In the genomic region with DNA sequence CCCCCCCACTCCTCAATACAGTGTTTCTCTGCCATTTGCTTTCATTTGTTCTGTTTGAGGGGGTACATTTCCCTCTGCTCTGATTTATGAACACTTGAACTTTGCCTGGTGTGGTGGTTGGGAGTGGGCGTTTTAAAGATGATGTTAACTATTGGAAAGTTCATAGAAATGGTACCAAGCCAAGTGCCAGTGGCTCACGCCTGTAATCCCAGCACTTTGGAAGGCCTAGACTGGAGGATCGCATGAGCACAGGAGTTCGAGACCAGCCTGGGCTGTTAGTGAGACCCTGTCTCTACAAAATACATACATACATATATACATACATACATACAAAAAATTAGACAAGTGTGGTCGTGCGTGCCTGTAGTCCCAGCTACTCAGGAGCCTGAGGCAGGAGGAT, we compare ENCODE assay signal across 12 cellular contexts. TPM values are rescaled to one million over a fixed set of nuclear protein-coding genes. Genes with fewer than 3 reads are reported as not detected.
DNase-seq lines count a peak whose midpoint lies in the region; ATAC-seq and TF ChIP-seq lines count a peak whose summit lies in the region.
"Had no signal": no experiment of that assay in that cellular context is flagged by ENCODE, and none has a peak within 500 bp of the region (broad histone marks: within the 10 kb centered on the region; RNA-seq: fewer than 3 reads in every experiment).

No MANE protein-coding gene starts in this region.

- peak overlapping the region; percentile 99 for H3K9ac ChIP-seq in skeletal muscle satellite cell (ENCODE audit: low read depth, low read length)

- H3K27me3 ChIP-seq in HL-60 (ENCODE audit: insufficient read depth, poor library complexity, severe bottlenecking) (no peaks in the 10 kb centered on the region), skeletal muscle satellite cell (ENCODE audit: control insufficient read depth, insufficient read depth, low read length) (no peaks in the 10 kb centered on the region)

- H3K36me3 ChIP-seq in skeletal muscle satellite cell (ENCODE audit: insufficient read depth, low read length): peaks cover 5% of the 10 kb centered on the region

- H3K4me2 ChIP-seq in skeletal muscle satellite cell (ENCODE audit: low read length): peak overlapping the region; percentile 93

- ATAC-seq in left lobe of liver: no peak
- no peak for ATAC-seq in HG03039 (IDR thresholded peaks at IDR 0.05; ENCODE audit: unreplicated experiment)
- ATAC-seq in GM21367 (IDR thresholded peaks at IDR 0.05; ENCODE audit: unreplicated experiment): no peak

- peak overlapping the region; percentile 88 for H3K27ac ChIP-seq in HL-60 (replicated peaks)

- in situ Hi-C loops in astrocyte of the spinal cord (cut with HindIII; ENCODE audit: low sequenced_read_pairs): no loop called here

- H3K4me3 ChIP-seq in HL-60 (replicated peaks; ENCODE audit: insufficient read depth, low read length) (peak overlapping the region; percentile 71), astrocyte of the spinal cord (ENCODE audit: low read depth, low read length) (peak overlapping the region; percentile 84), skeletal muscle satellite cell (ENCODE audit: low read length) (peak overlapping the region; percentile 97)

- H3K9me3 ChIP-seq in skeletal muscle satellite cell (replicated peaks; ENCODE audit: low read length): no peaks in the 10 kb centered on the region

- DNase-seq in HL-60 (ENCODE audit: low read depth in 1 of 2, low spot score in 1 of 2) (no peak), astrocyte of the spinal cord (ENCODE audit: low read depth, low spot score) (no peak), left lobe of liver (ENCODE audit: low spot score) (peak; percentile 44), NCI-H446 treated with DMSO at 0.1 percent for 48 hours (lab: John Stamatoyannopoulos, UW) (no peak), NCI-H2081 treated with DMSO at 0.1 percent for 48 hours (lab: John Stamatoyannopoulos, UW) (no peak)
- DNase-seq: activated B cell treated with CpG ODN at 0.5 μM for 24 hours; NCI-H1694; stimulated activated CD4-positive, alpha-beta T cell treated with anti-CD3 and anti-CD28 coated beads, Interleukin-4, amount 100 ng/mL, for 1 hour had no signal

- TF ChIP-seq CTCF in HL-60 (IDR thresholded peaks at IDR 0.05; ENCODE audit: insufficient read depth, low read length) (no peak), astrocyte of the spinal cord (IDR thresholded peaks at IDR 0.05; ENCODE audit: low read depth, low read length) (no peak)

- peaks cover 29% of the 10 kb centered on the region for H3K4me1 ChIP-seq in skeletal muscle satellite cell (ENCODE audit: control insufficient read depth, insufficient read depth, low read length)

RNA-seq across cellular contexts. Expression of a gene that starts 1.1 kb away (rescaled TPM):
- 13.6 TPM for total RNA-seq in left lobe of liver
- total RNA-seq in skeletal muscle satellite cell (2012; rRNA removed): 67.5 and 81.1 TPM in 2 replicates
- total RNA-seq: activated B cell treated with CpG ODN at 0.5 μM for 24 hours had no signal

RNA-seq across cellular contexts. Expression of a gene that starts 54.0 kb away (rescaled TPM):
- total RNA-seq in left lobe of liver: not detected
- not detected in 2 replicates for total RNA-seq in skeletal muscle satellite cell (2012; rRNA removed)
- total RNA-seq: activated B cell treated with CpG ODN at 0.5 μM for 24 hours, dermis microvascular lymphatic vessel endothelial cell had no signal
